8 cellular contexts compared by ENCODE assay signal in the genomic region with DNA sequence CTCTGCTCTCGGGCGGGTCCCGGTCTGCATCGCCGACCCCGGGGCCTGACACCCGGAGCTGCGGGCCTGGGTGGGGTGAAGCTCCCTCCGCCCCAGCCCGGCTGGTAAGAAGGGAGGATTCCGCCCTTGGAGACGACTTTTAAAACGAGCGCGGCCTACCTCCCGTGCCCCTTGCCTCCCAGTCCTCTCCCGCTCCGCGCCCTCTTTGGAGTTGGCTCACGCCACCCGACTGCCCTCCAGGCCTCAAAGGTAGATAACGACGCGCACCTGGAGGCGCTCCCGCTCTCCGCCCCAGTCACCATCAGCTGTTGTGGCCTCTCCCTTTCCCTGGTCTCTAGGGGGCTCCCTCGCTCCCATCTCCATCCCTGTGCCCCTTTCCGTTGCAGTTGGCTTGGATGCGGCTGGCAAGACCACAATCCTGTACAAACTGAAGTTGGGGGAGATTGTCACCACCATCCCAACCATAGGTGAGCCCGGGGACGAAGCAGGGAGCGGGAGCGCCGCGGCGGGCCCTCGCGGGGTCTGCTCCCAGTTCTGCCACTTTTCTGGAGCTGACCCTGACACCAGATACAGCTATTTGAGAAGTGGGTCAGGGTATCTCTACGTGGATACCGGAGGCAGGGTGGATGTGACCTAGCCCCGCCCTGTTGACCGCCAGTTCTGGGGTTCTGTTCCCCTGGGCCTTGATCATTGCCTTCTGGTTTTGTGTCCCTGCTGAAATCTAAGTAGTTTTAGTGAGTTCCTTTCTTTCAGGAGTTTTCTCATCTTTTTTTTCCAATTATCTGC. TPM values are rescaled to one million over a fixed set of nuclear protein-coding genes. Genes with fewer than 3 reads are reported as not detected.
DNase-seq lines count a peak whose midpoint lies in the region; ATAC-seq, FAIRE-seq and TF ChIP-seq lines count a peak whose summit lies in the region.

No MANE protein-coding gene starts in this region.

- H3K36me3 ChIP-seq in GM23248 (ENCODE audit: low read depth) (peaks cover 9% of the 10 kb centered on the region; the same call in 1 of the 2 replicates), SU-DHL-6 (ENCODE audit: low read length) (no peaks in the 10 kb centered on the region), small intestine (ENCODE audit: control insufficient read depth in 2 of 2, insufficient read depth in 2 of 2, low read length in 2 of 2) (peaks cover 0 to 8% of the 10 kb centered on the region in 2 donors)

- ATAC-seq in GM18861 (IDR thresholded peaks at IDR 0.05; ENCODE audit: unreplicated experiment) = no peak

- peak overlapping the region; percentile 84 for H3K4me2 ChIP-seq in GM23248 (ENCODE audit: unreplicated experiment)
- H3K4me2 ChIP-seq in SU-DHL-6 (ENCODE audit: low read depth, low read length, poor library complexity, severe bottlenecking) = peak overlapping the region; percentile 68

- H3K9me2 ChIP-seq in GM23248 (ENCODE audit: insufficient read depth) = no peaks in the 10 kb centered on the region
- no peaks in the 10 kb centered on the region for H3K9me2 ChIP-seq in SU-DHL-6 (replicated peaks; ENCODE audit: insufficient read depth, low read length)

- TF ChIP-seq CTCF in SU-DHL-6 (IDR thresholded peaks at IDR 0.05; ENCODE audit: insufficient read depth, low read length, poor library complexity, severe bottlenecking) = peak; percentile 53

- H2AFZ ChIP-seq in GM23248 (peak overlapping the region; percentile 96), SU-DHL-6 (ENCODE audit: low read depth, low read length, severe bottlenecking) (peak overlapping the region; percentile 82)

- H3K79me2 ChIP-seq in GM23248 (ENCODE audit: insufficient read depth) (peaks cover 38% of the 10 kb centered on the region), SU-DHL-6 (ENCODE audit: insufficient read depth, low read length) (peaks cover 21% of the 10 kb centered on the region)

- no peaks in the 10 kb centered on the region for H3K9me3 ChIP-seq in GM23248 (ENCODE audit: low read depth)
- no peaks in the 10 kb centered on the region for H3K9me3 ChIP-seq in SU-DHL-6 (ENCODE audit: insufficient read depth, low read length)
- no peaks in the 10 kb centered on the region for H3K9me3 ChIP-seq in small intestine (ENCODE audit: control insufficient read depth, low read depth)

- H3K27ac ChIP-seq in GM23248 (peak overlapping the region; percentile 62), SU-DHL-6 (ENCODE audit: low read depth, low read length) (peak overlapping the region; percentile 26; the same call in 1 of the 2 replicates), small intestine (ENCODE audit: low read depth in 1 of 2, low read length in 1 of 2) (peak overlapping the region; percentile 59 to 88)

- H3K27me3 ChIP-seq in GM23248 (replicated peaks; ENCODE audit: insufficient read depth) (no peaks in the 10 kb centered on the region), SU-DHL-6 (ENCODE audit: low read length) (no peaks in the 10 kb centered on the region), small intestine (ENCODE audit: control insufficient read depth in 2 of 2, insufficient read depth in 2 of 2, low read length in 2 of 2) (no peaks in the 10 kb centered on the region)

- in situ Hi-C loops in G401 (cut with HindIII; ENCODE audit: low sequenced_read_pairs) = no loop called here
- in situ Hi-C loops in GM23248 (cut with MboI) = no loop called here

- DNase-seq in G401 (ENCODE audit: low spot score) = peak; percentile 81
- DNase-seq in GM23248 = peak; percentile 66
- peak; percentile 49 to 61 for DNase-seq in Kasumi-1 (lab: John Stamatoyannopoulos, UW)
- peak; percentile 82 for DNase-seq in cerebellum (ENCODE audit: low spot score)
- peak; percentile 88 for DNase-seq in islet precursor cell
- DNase-seq in small intestine = peak; percentile 62

- peaks cover 12% of the 10 kb centered on the region for H3K4me1 ChIP-seq in GM23248 (ENCODE audit: insufficient read depth)
- H3K4me1 ChIP-seq in small intestine (ENCODE audit: control insufficient read depth in 2 of 2, insufficient read depth in 1 of 2, low read depth in 1 of 2, low read length in 1 of 2) = peaks cover 0 to 18% of the 10 kb centered on the region in 2 donors

- H3K9ac ChIP-seq in GM23248 (peak overlapping the region; percentile 95), SU-DHL-6 (ENCODE audit: low read length) (peak overlapping the region; percentile 87)

- no peak for FAIRE-seq in small intestine (lab: Jason Lieb, UNC)

- H4K20me1 ChIP-seq in GM23248 (ENCODE audit: insufficient read depth) (no peaks in the 10 kb centered on the region), SU-DHL-6 (ENCODE audit: low read depth, low read length) (no peaks in the 10 kb centered on the region)

- H3K4me3 ChIP-seq in GM23248 (peak overlapping the region; percentile 96), SU-DHL-6 (ENCODE audit: insufficient read depth, low read length, poor library complexity, severe bottlenecking) (peak overlapping the region; percentile 94), small intestine (ENCODE audit: low read depth in 1 of 2, low read length in 2 of 2) (peak overlapping the region; percentile 84 to 94)

- WGBS in GM23248 (ENCODE audit: low coverage in 1 of 2, low lambda C conversion rate in 2 of 2, missing lambda C conversion rate in 2 of 2), 2 experiments = 2 to 3% methylated on average over 42 to 43 of the region's 43 CpGs
- WGBS in small intestine, 3 donors = 7 to 10% (median 9%) methylated on average over 43 of the region's 43 CpGs

- no peaks in the 10 kb centered on the region for H3F3A ChIP-seq in GM23248 (ENCODE audit: insufficient read depth)
- 0 out of 2 replicates have a peak, but pooled peaks cover 3% of the 10 kb centered on the region for H3F3A ChIP-seq in SU-DHL-6 (ENCODE audit: insufficient read depth)

RNA-seq across cellular contexts. Expression of a gene that starts 0.7 kb away (rescaled TPM):
- total RNA-seq in G401 (2014; rRNA removed; shearing (Covaris generic)) = 459 and 527 TPM in 2 replicates
- 263 and 269 TPM in 2 replicates for total RNA-seq in GM23248 (2014; rRNA removed; shearing (Covaris generic))
- polyA plus RNA-seq in GM23248 (2016; fragmentation: Nextera tagmentation; extraction: Ambion mirVana) = 207 and 220 TPM in 2 replicates
- 71.7 TPM for total RNA-seq in cerebellum
- 100 to 1,000 TPM; 205 to 249 (median 214) TPM for polyA plus RNA-seq in small intestine

RNA-seq across cellular contexts. Expression of a gene that starts 3.5 kb away (rescaled TPM):
- 12.0 and 19.4 TPM in 2 replicates for total RNA-seq in G401 (2014; rRNA removed; shearing (Covaris generic))
- total RNA-seq in GM23248 (2014; rRNA removed; shearing (Covaris generic)) = 17.9 and 19.5 TPM in 2 replicates
- polyA plus RNA-seq in GM23248 (2016; fragmentation: Nextera tagmentation; extraction: Ambion mirVana) (13.8 TPM in 2 replicates), small intestine (1 to 10 TPM; 7.0 to 10.0 (median 9.4) TPM)
- total RNA-seq in cerebellum = 10.4 TPM

RNA-seq across cellular contexts. Expression of a gene that starts 4.6 kb away (rescaled TPM):
- 0.43 and 6.6 TPM in 2 replicates for total RNA-seq in G401 (2014; rRNA removed; shearing (Covaris generic))
- 3.8 TPM in 1 of 2 replicates, not detected in the other for total RNA-seq in GM23248 (2014; rRNA removed; shearing (Covaris generic))
- polyA plus RNA-seq in GM23248 (2016; fragmentation: Nextera tagmentation; extraction: Ambion mirVana) = not detected in 2 replicates
- total RNA-seq in cerebellum = 0.73 TPM
- under 1 TPM in 1 of 3 donors, not detected in 2; 0.09 TPM for polyA plus RNA-seq in small intestine

RNA-seq across cellular contexts. Expression of a gene that starts 29.1 kb away (rescaled TPM):
- total RNA-seq in G401 (2014; rRNA removed; shearing (Covaris generic)) = not detected in 2 replicates
- not detected in 2 replicates for total RNA-seq in GM23248 (2014; rRNA removed; shearing (Covaris generic))
- polyA plus RNA-seq in GM23248 (2016; fragmentation: Nextera tagmentation; extraction: Ambion mirVana) (not detected in 2 replicates), small intestine (under 1 TPM in 2 of 3 donors, not detected in 1; 0.31 to 0.81 TPM)
- not detected for total RNA-seq in cerebellum
